ENCODE assay signal across 1 cellular context in the genomic region with DNA sequence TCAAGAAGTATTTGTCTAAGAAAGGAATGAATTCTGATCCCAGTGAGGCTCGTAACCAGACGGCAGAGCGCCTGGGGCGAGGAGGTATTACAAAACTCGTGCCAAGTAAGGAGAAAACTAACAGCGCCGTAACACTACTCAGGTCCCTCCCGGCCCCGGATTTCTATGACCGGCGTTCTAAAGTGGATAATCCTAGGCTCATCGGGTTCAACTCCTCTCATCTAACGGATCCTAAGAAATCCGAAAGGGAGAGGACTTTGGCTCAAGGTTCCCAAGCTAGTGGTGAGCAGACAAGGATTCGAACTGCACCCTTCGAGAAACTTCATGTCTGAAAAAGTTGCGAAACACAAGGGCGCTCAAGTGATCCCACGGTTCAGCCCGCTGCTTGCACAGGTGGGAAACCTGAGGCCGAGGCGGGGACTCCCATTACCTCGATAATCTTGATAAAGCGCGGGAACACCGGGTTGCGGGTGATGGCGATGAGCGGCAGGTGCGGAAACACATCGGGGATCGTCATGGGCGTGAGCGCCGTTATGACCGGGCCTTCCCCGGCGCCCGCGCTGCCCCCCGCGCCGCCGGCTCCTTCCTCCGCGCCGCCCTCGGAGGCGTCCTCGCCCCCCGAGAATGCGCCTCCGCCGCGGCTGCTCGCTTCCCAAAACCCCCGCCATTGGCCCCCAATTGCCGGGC.
TF ChIP-seq lines count a peak whose summit lies in the region.

No MANE protein-coding gene starts in this region.

TF ChIP-seq in neural cell, 6 proteins besides CTCF, POLR2A, EP300 and RAD21:
- no peak for TF ChIP-seq SMC3 (conservative IDR thresholded peaks at IDR 0.05; ENCODE audit: poor library complexity)
- no peak for TF ChIP-seq EZH2 (IDR thresholded peaks at IDR 0.05; ENCODE audit: borderline replicate concordance, insufficient read depth, low read length, poor library complexity, severe bottlenecking)
- TF ChIP-seq, protein P1, sequence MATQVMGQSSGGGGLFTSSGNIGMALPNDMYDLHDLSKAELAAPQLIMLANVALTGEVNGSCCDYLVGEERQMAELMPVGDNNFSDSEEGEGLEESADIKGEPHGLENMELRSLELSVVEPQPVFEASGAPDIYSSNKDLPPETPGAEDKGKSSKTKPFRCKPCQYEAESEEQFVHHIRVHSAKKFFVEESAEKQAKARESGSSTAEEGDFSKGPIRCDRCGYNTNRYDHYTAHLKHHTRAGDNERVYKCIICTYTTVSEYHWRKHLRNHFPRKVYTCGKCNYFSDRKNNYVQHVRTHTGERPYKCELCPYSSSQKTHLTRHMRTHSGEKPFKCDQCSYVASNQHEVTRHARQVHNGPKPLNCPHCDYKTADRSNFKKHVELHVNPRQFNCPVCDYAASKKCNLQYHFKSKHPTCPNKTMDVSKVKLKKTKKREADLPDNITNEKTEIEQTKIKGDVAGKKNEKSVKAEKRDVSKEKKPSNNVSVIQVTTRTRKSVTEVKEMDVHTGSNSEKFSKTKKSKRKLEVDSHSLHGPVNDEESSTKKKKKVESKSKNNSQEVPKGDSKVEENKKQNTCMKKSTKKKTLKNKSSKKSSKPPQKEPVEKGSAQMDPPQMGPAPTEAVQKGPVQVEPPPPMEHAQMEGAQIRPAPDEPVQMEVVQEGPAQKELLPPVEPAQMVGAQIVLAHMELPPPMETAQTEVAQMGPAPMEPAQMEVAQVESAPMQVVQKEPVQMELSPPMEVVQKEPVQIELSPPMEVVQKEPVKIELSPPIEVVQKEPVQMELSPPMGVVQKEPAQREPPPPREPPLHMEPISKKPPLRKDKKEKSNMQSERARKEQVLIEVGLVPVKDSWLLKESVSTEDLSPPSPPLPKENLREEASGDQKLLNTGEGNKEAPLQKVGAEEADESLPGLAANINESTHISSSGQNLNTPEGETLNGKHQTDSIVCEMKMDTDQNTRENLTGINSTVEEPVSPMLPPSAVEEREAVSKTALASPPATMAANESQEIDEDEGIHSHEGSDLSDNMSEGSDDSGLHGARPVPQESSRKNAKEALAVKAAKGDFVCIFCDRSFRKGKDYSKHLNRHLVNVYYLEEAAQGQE (IDR thresholded peaks at IDR 0.05; ENCODE audit: borderline replicate concordance): no peak
- no peak for TF ChIP-seq MXI1 (conservative IDR thresholded peaks at IDR 0.05; ENCODE audit: poor library complexity, severe bottlenecking)
- no peak for TF ChIP-seq POLR2AphosphoS5 (IDR thresholded peaks at IDR 0.05)
- TF ChIP-seq TAF1 (IDR thresholded peaks at IDR 0.05; ENCODE audit: low read depth): no peak
